7 cellular contexts compared by ENCODE assay signal in the genomic region with DNA sequence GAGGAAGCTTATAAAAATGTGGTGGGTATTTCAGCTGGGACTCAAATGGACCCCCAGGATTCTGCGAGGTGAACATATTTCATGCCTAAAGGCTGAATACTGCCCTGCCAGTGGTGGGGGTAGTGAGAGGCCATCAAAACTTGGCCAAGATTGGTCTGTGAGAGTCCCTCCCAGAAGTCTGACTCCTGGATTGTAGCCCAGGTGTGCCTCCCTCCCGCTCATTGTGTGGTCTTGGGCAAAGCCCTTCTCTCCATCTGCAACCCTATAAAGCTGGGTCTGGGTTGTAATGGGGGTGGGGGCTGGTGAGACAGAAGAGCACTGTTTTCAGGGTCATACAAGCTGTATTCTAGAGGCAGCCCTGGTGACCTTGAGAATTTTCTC. TPM values are rescaled to one million over a fixed set of nuclear protein-coding genes. Genes with fewer than 3 reads are reported as not detected.
DNase-seq lines count a peak whose midpoint lies in the region; ATAC-seq and TF ChIP-seq lines count a peak whose summit lies in the region.

No MANE protein-coding gene starts in this region.

- H3K4me3 ChIP-seq in RWPE2 (ENCODE audit: severe bottlenecking) (peak overlapping the region; percentile 45), fibroblast of the aortic adventitia (ENCODE audit: low read depth, low read length) (peak overlapping the region; percentile 68), rectal smooth muscle tissue (ENCODE audit: low read length) (peak overlapping the region; percentile 81)

- peak overlapping the region; percentile 43 for H3K27ac ChIP-seq in RWPE2 (ENCODE audit: poor library complexity, severe bottlenecking)
- no peak overlapping the region for H3K27ac ChIP-seq in rectal smooth muscle tissue (ENCODE audit: low read depth, low read length)

- H3K9me3 ChIP-seq in RWPE2 (ENCODE audit: severe bottlenecking): no peaks in the 10 kb centered on the region

- ATAC-seq in GM19452 (IDR thresholded peaks at IDR 0.05; ENCODE audit: unreplicated experiment) (peak; percentile 8), RWPE2 (ENCODE audit: low read depth) (0 out of 3 replicates have a peak, but pooled peaks have one; percentile 5), HG03469 (IDR thresholded peaks at IDR 0.05; ENCODE audit: unreplicated experiment) (no peak)

- H3K4me1 ChIP-seq in RWPE2 (ENCODE audit: insufficient read depth, poor library complexity, severe bottlenecking): peaks cover 39% of the 10 kb centered on the region
- no peaks in the 10 kb centered on the region for H3K4me1 ChIP-seq in rectal smooth muscle tissue (ENCODE audit: control insufficient read depth, insufficient read depth, low read length)

- no peak for DNase-seq in RWPE2 (ENCODE audit: low spot score)
- DNase-seq in fibroblast of the aortic adventitia (ENCODE audit: low read depth): no peak
- no peak for DNase-seq in NCI-H774 (lab: John Stamatoyannopoulos, UW)
- DNase-seq in NCI-H1436 (lab: John Stamatoyannopoulos, UW): no peak

- TF ChIP-seq CTCF in RWPE2 (IDR thresholded peaks at IDR 0.05; ENCODE audit: poor library complexity, severe bottlenecking) (no peak), fibroblast of the aortic adventitia (IDR thresholded peaks at IDR 0.05; ENCODE audit: insufficient read depth, low read length) (peak; percentile 2)

- H3K27me3 ChIP-seq in RWPE2 (ENCODE audit: insufficient read depth, poor library complexity, severe bottlenecking): no peaks in the 10 kb centered on the region
- H3K27me3 ChIP-seq in rectal smooth muscle tissue (ENCODE audit: control insufficient read depth, insufficient read depth, low read length): no peaks in the 10 kb centered on the region

- no peak overlapping the region for H3K9ac ChIP-seq in rectal smooth muscle tissue (ENCODE audit: low read length)

- H3K36me3 ChIP-seq in RWPE2 (ENCODE audit: low read depth) (no peaks in the 10 kb centered on the region), rectal smooth muscle tissue (ENCODE audit: control insufficient read depth, insufficient read depth, low read length) (no peaks in the 10 kb centered on the region)

RNA-seq across cellular contexts. Expression of gene HTATIP2, which starts 0.9 kb away (rescaled TPM):
- 27.9 and 82.5 TPM in 2 replicates for total RNA-seq in fibroblast of the aortic adventitia (ENCODE audit: low replicate concordance)

RNA-seq across cellular contexts. Expression of gene PRMT3, which starts 23.1 kb away (rescaled TPM):
- 17.3 and 19.3 TPM in 2 replicates for total RNA-seq in fibroblast of the aortic adventitia (ENCODE audit: low replicate concordance)
